Comparison of ENCODE assay signal across 9 cellular contexts in the genomic region with DNA sequence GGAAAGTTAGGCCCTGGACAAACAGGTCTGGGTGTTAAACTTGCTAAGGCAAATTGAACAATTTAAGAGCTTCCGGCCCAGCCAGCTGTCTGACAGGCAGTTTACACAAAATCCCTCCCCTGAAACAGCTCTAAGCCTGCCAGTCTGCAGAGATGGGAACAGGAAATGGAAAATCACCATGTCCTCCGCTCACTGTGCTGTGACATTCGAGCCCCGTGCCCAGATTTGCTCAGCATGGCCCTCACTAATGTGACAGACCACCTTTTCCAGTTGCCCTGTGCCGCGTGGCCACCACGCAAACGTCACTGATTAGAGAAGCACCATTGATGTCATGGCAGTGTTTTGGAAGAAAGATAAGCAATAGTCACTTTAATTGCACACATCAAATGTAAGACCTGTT. TPM values are rescaled to one million over a fixed set of nuclear protein-coding genes. Genes with fewer than 3 reads are reported as not detected.
DNase-seq lines count a peak whose midpoint lies in the region; ATAC-seq and TF ChIP-seq lines count a peak whose summit lies in the region.
"Had no signal": no experiment of that assay in that cellular context is flagged by ENCODE, and none has a peak within 500 bp of the region (broad histone marks: within the 10 kb centered on the region; RNA-seq: fewer than 3 reads in every experiment).

No MANE protein-coding gene starts in this region.

- no peaks in the 10 kb centered on the region for H3K79me2 ChIP-seq in OCI-LY7 (ENCODE audit: insufficient read depth, low read depth, low read length)

- H3K4me1 ChIP-seq in OCI-LY7 (ENCODE audit: insufficient read depth, low read length, poor library complexity, severe bottlenecking) = peaks cover 15% of the 10 kb centered on the region
- peaks cover 41% of the 10 kb centered on the region for H3K4me1 ChIP-seq in iPS-20b (ENCODE audit: insufficient read depth, low read length)
- H3K4me1 ChIP-seq in vagina = peaks cover 23% of the 10 kb centered on the region

- H3K9me3 ChIP-seq in OCI-LY7 (ENCODE audit: low read length) (no peaks in the 10 kb centered on the region), iPS-20b (ENCODE audit: insufficient read depth, low read depth, low read length) (no peaks in the 10 kb centered on the region), vagina (no peaks in the 10 kb centered on the region)

- H2AFZ ChIP-seq in OCI-LY7 (ENCODE audit: low read length) = 0 out of 2 replicates have a peak overlapping the region, but pooled peaks have one; percentile 1

- no peak for TF ChIP-seq POLR2A in vagina (IDR thresholded peaks at IDR 0.05)

- DNase-seq in stimulated activated CD8-positive, alpha-beta memory T cell treated with anti-CD3 and anti-CD28 coated beads, Interleukin-12 subunit alpha, Interleukin-12 subunit beta, amount 100 ng/mL, for 4 hours (ENCODE audit: low read depth) = peak; percentile 16
- no peak for DNase-seq in stimulated activated CD8-positive, alpha-beta memory T cell treated with anti-CD3 and anti-CD28 coated beads, Interleukin-4, amount 100 ng/mL, for 48 hours
- DNase-seq in OCI-LY7 (ENCODE audit: low spot score) (peak; percentile 54), vagina (ENCODE audit: extremely low spot score in 2 of 2) (no peak), HPDE6-E6E7 (ENCODE audit: extremely low spot score) (no peak), epidermal melanocyte (ENCODE audit: insufficient read length, low spot score) (no peak)

- intact Hi-C loops in OCI-LY7 (cut with micrococcal nuclease; ENCODE audit: unreplicated experiment) (no loop called here), vagina (cut with DNase I) (no loop called here)

- H3K27ac ChIP-seq in OCI-LY7 (ENCODE audit: low read depth, low read length, poor library complexity, severe bottlenecking) = no peak overlapping the region
- H3K27ac ChIP-seq in iPS-20b (ENCODE audit: low read length) = no peak overlapping the region
- peak overlapping the region; percentile 42 for H3K27ac ChIP-seq in vagina

- H3K4me3 ChIP-seq in OCI-LY7 (ENCODE audit: low read depth, low read length, poor library complexity, severe bottlenecking) (no peak overlapping the region), iPS-20b (ENCODE audit: low read length) (no peak overlapping the region), vagina (no peak overlapping the region)

- peak overlapping the region; percentile 6; the same call in 1 of the 2 replicates for H3K4me2 ChIP-seq in OCI-LY7 (ENCODE audit: low read length)

- CTCF ChIA-PET in OCI-LY7 (lab: Charles Lee; ENCODE audit: unreplicated experiment) = interaction anchor here (0.7 kb wide), 1 partner anchor 10 kb away, joined by 4 read pairs; no protein-coding TSS in a partner anchor

- POLR2A ChIA-PET in OCI-LY7 (lab: Charles Lee) = interaction anchor here (0.8 kb wide), 1 partner anchor 674 kb away, joined by 4 read pairs; no protein-coding TSS in a partner anchor

- peak overlapping the region; percentile 15; the same call in 1 of the 2 replicates for H3K9ac ChIP-seq in iPS-20b (ENCODE audit: low read depth, low read length)

- H3K27me3 ChIP-seq in iPS-20b (ENCODE audit: insufficient read depth, low read length) (no peaks in the 10 kb centered on the region), vagina (no peaks in the 10 kb centered on the region)

- TF ChIP-seq CTCF in OCI-LY7 (conservative IDR thresholded peaks at IDR 0.05; ENCODE audit: low read length) (no peak), vagina (IDR thresholded peaks at IDR 0.05) (no peak)

- no peaks in the 10 kb centered on the region for H3K9me2 ChIP-seq in OCI-LY7 (ENCODE audit: insufficient read depth, low read length)

- no peaks in the 10 kb centered on the region for H3K36me3 ChIP-seq in OCI-LY7 (ENCODE audit: insufficient read depth, low read length)
- H3K36me3 ChIP-seq in iPS-20b (ENCODE audit: insufficient read depth, low read depth, low read length) = peaks cover 56% of the 10 kb centered on the region
- H3K36me3 ChIP-seq in vagina = no peaks in the 10 kb centered on the region

- ATAC-seq in HG03135 (IDR thresholded peaks at IDR 0.05; ENCODE audit: unreplicated experiment) = no peak

- no TSS peak for BruUV-seq in OCI-LY7 (replicated peaks; lab: Mats Ljungman, UMichigan)

- no peaks in the 10 kb centered on the region for H4K20me1 ChIP-seq in OCI-LY7 (ENCODE audit: insufficient read depth, low read length)

RNA-seq across cellular contexts. Expression of a gene that starts 41.0 kb away (rescaled TPM):
- total RNA-seq in OCI-LY7 (2014; rRNA removed; shearing (Covaris generic)) = not detected in 2 replicates
- not detected in 2 replicates for total RNA-seq in OCI-LY7 (2022)
- total RNA-seq in vagina = 5.6 TPM

RNA-seq across cellular contexts. Expression of a gene that starts 42.1 kb away (rescaled TPM):
- total RNA-seq in OCI-LY7 (2014; rRNA removed; shearing (Covaris generic)) = 0.69 and 1.9 TPM in 2 replicates
- total RNA-seq in OCI-LY7 (2022) = not detected in 2 replicates
- 2.9 TPM for total RNA-seq in vagina
- total RNA-seq: omental fat pad had no signal

Comparison
In these comparisons a context has a peak if more than half of its experiments do, and no peak if none do; other contexts are left out.
1. DNase-seq: peak in stimulated activated CD8-positive, alpha-beta memory T cell treated with anti-CD3 and anti-CD28 coated beads, Interleukin-12 subunit alpha, Interleukin-12 subunit beta, amount 100 ng/mL, for 4 hours (single experiment) and OCI-LY7 (single experiment); none in stimulated activated CD8-positive, alpha-beta memory T cell treated with anti-CD3 and anti-CD28 coated beads, Interleukin-4, amount 100 ng/mL, for 48 hours (single experiment), vagina (0 of 2), HPDE6-E6E7 (single experiment) and epidermal melanocyte (single experiment).